Comparison of ENCODE assay signal across 21 cellular contexts in genomic region chr2:156294945-156295580, GRCh38. TPM values are rescaled to one million over a fixed set of nuclear protein-coding genes. Genes with fewer than 3 reads are reported as not detected.
DNase-seq lines count a peak whose midpoint lies in the region; ATAC-seq and TF ChIP-seq lines count a peak whose summit lies in the region.
"Had no signal": no experiment of that assay in that cellular context is flagged by ENCODE, and none has a peak within 500 bp of the region (broad histone marks: within the 10 kb centered on the region; RNA-seq: fewer than 3 reads in every experiment).

No MANE protein-coding gene starts in this region.

- H3K9ac ChIP-seq in mammary epithelial cell (ENCODE audit: insufficient read depth, low read length) (no peak overlapping the region), PC-3 (ENCODE audit: low read length) (no peak overlapping the region)
- H3K9ac ChIP-seq: BLaER1 treated with 17β-estradiol and CSF1 and Interleukin-3, amounts not matched to agents 10 nM and 100 nM had no signal

- H3K27ac Mint-ChIP-seq in stimulated activated effector memory CD8-positive, alpha-beta T cell treated with anti-CD3 and anti-CD28 coated beads, Interleukin-12 subunit alpha, Interleukin-12 subunit beta, amount 100 ng/mL, for 72 hours = no peak overlapping the region

- peaks cover 3% of the 10 kb centered on the region for H3K9me3 Mint-ChIP-seq in stimulated activated effector memory CD8-positive, alpha-beta T cell treated with anti-CD3 and anti-CD28 coated beads, Interleukin-12 subunit alpha, Interleukin-12 subunit beta, amount 100 ng/mL, for 72 hours

- CTCF ChIA-PET in mammary epithelial cell (lab: Charles Lee; ENCODE audit: low non-redundant PET) (interaction anchor here (0.6 kb wide), 1 partner anchor 40 kb away, joined by 7 read pairs; no protein-coding TSS in a partner anchor), PC-3 (lab: Charles Lee) (no interaction called here)

- WGBS in mammary epithelial cell (ENCODE audit: low coverage, missing lambda C conversion rate) = 90% methylated on average over 8 of the region's 8 CpGs

- H2AFZ ChIP-seq in mammary epithelial cell (ENCODE audit: low read depth, low read length) = no peak overlapping the region
- no peak overlapping the region for H2AFZ ChIP-seq in PC-3 (ENCODE audit: low read length)
- H2AFZ ChIP-seq: PC-9 had no signal

- no peaks in the 10 kb centered on the region for H3K9me2 ChIP-seq in PC-3 (replicated peaks; ENCODE audit: low read length)

- no peaks in the 10 kb centered on the region for H3F3A ChIP-seq in PC-3 (ENCODE audit: low read length, unreplicated experiment)

- no peaks in the 10 kb centered on the region for H3K4me1 Mint-ChIP-seq in stimulated activated effector memory CD8-positive, alpha-beta T cell treated with anti-CD3 and anti-CD28 coated beads, Interleukin-12 subunit alpha, Interleukin-12 subunit beta, amount 100 ng/mL, for 72 hours

- TF ChIP-seq POLR2A in breast epithelium (IDR thresholded peaks at IDR 0.05) = no peak

- POLR2A ChIA-PET in PC-3 (lab: Charles Lee; ENCODE audit: unreplicated experiment) = no interaction called here

- H3K27ac ChIP-seq in mammary epithelial cell (ENCODE audit: insufficient read depth, low read depth, low read length) (no peak overlapping the region), breast epithelium (no peak overlapping the region), PC-3 (ENCODE audit: low read length) (no peak overlapping the region), epithelial cell of prostate (peak overlapping the region; percentile 36)
- H3K27ac ChIP-seq: A549; BLaER1 treated with 17β-estradiol and CSF1 and Interleukin-3, amounts not matched to agents 10 nM and 100 nM; HL-60; PC-9; SK-N-MC had no signal

- intact Hi-C loops in mammary epithelial cell (cut with micrococcal nuclease) = no loop called here
- intact Hi-C loops in breast epithelium (cut with DNase I; ENCODE audit: low total_unique reads) = no loop called here
- intact Hi-C loops in PC-3 (cut with micrococcal nuclease) = no loop called here

- H3K4me2 ChIP-seq in mammary epithelial cell (ENCODE audit: insufficient read depth, low read depth, low read length) (no peak overlapping the region), PC-3 (ENCODE audit: low read length) (no peak overlapping the region)
- H3K4me2 ChIP-seq: A549; BLaER1 treated with 17β-estradiol and CSF1 and Interleukin-3, amounts not matched to agents 10 nM and 100 nM; PC-9 had no signal

- no TSS peak for BruUV-seq in mammary epithelial cell (replicated peaks; lab: Mats Ljungman, UMichigan)
- BruUV-seq in PC-3 (replicated peaks; lab: Mats Ljungman, UMichigan) = no TSS peak

- ATAC-seq in PC-3 = peak; percentile 61; the same call in 1 of the 2 replicates
- peak; percentile 62 for ATAC-seq in stimulated activated effector memory CD8-positive, alpha-beta T cell treated with anti-CD3 and anti-CD28 coated beads, Interleukin-12 subunit alpha, Interleukin-12 subunit beta, amount 100 ng/mL, for 72 hours
- ATAC-seq: A549, K562 had no signal

- H3K79me2 ChIP-seq in mammary epithelial cell (ENCODE audit: insufficient read depth, low read length) (no peaks in the 10 kb centered on the region), PC-3 (ENCODE audit: low read length) (no peaks in the 10 kb centered on the region)

- in situ Hi-C loops in mammary epithelial cell (cut with MboI; ENCODE audit: low sequenced_read_pairs in 2 of 2) = no loop called here

- TF ChIP-seq CTCF in mammary epithelial cell (conservative IDR thresholded peaks at IDR 0.05 in 1 of 2, IDR thresholded peaks at IDR 0.05 in 1 of 2; ENCODE audit: extremely low read depth in 1 of 2, insufficient read depth in 1 of 2, low read depth in 1 of 2, low read length in 2 of 2) (no peak), breast epithelium (IDR thresholded peaks at IDR 0.05) (no peak), PC-3 (conservative IDR thresholded peaks at IDR 0.05; ENCODE audit: low read depth, low read length) (no peak)

- H3K4me1 ChIP-seq in mammary epithelial cell (ENCODE audit: insufficient read depth, low read length) = no peaks in the 10 kb centered on the region
- no peaks in the 10 kb centered on the region for H3K4me1 ChIP-seq in breast epithelium
- H3K4me1 ChIP-seq in PC-3 (ENCODE audit: insufficient read depth, low read length) = peaks cover 3% of the 10 kb centered on the region; the same call in 1 of the 2 replicates
- H3K4me1 ChIP-seq: A549; BLaER1 treated with 17β-estradiol and CSF1 and Interleukin-3, amounts not matched to agents 10 nM and 100 nM had no signal

- H3K27me3 ChIP-seq in mammary epithelial cell (ENCODE audit: insufficient read depth, low read length) (no peaks in the 10 kb centered on the region), breast epithelium (no peaks in the 10 kb centered on the region), PC-3 (ENCODE audit: low read length) (no peaks in the 10 kb centered on the region)
- H3K27me3 ChIP-seq: BLaER1 treated with 17β-estradiol and CSF1 and Interleukin-3, amounts not matched to agents 10 nM and 100 nM had no signal

- no peak overlapping the region for H3K4me3 Mint-ChIP-seq in stimulated activated effector memory CD8-positive, alpha-beta T cell treated with anti-CD3 and anti-CD28 coated beads, Interleukin-12 subunit alpha, Interleukin-12 subunit beta, amount 100 ng/mL, for 72 hours

- H3K4me3 ChIP-seq in mammary epithelial cell (replicated peaks in 1 of 3; ENCODE audit: insufficient read depth in 1 of 3, low read depth in 2 of 3, low read length in 3 of 3) = no peak overlapping the region
- H3K4me3 ChIP-seq in breast epithelium = no peak overlapping the region
- H3K4me3 ChIP-seq in PC-3 (ENCODE audit: low read length) = no peak overlapping the region
- H3K4me3 ChIP-seq: A549; BLaER1 treated with 17β-estradiol and CSF1 and Interleukin-3, amounts not matched to agents 10 nM and 100 nM; K562; PC-9; SK-N-MC had no signal

- DNase-seq in mammary epithelial cell = peak; percentile 25
- no peak for DNase-seq in breast epithelium (ENCODE audit: low spot score in 2 of 2)
- peak; percentile 34 for DNase-seq in PC-3
- no peak for DNase-seq in epithelial cell of prostate (ENCODE audit: low read depth, low spot score)
- DNase-seq in stimulated activated effector memory CD8-positive, alpha-beta T cell treated with anti-CD3 and anti-CD28 coated beads, Interleukin-12 subunit alpha, Interleukin-12 subunit beta, amount 100 ng/mL, for 72 hours (ENCODE audit: low spot score in 2 of 2) = no peak
- no peak for DNase-seq in stimulated activated CD8-positive, alpha-beta memory T cell treated with anti-CD3 and anti-CD28 coated beads, Interleukin-4, amount 100 ng/mL, for 48 hours
- no peak for DNase-seq in NOMO-1 treated with DMSO at 0.1 percent for 48 hours (lab: John Stamatoyannopoulos, UW; ENCODE audit: unreplicated experiment)
- DNase-seq in germinal center (ENCODE audit: low spot score) = no peak
- DNase-seq: COR-L47, EL, MV-4-11, NCI-H1417 treated with DMSO at 0.1 percent for 48 hours, NCI-H2029, NCI-H2171 treated with DMSO at 0.1 percent for 48 hours, NCI-H748 treated with DMSO at 0.1 percent for 48 hours, PC-9 had no signal

- H3K9me3 ChIP-seq in mammary epithelial cell (replicated peaks; ENCODE audit: insufficient read depth, low read length) = no peaks in the 10 kb centered on the region
- H3K9me3 ChIP-seq in breast epithelium = no peaks in the 10 kb centered on the region
- H3K9me3 ChIP-seq in PC-3 (ENCODE audit: low read length) = no peaks in the 10 kb centered on the region
- H3K9me3 ChIP-seq: A549 had no signal

- H3K36me3 ChIP-seq in mammary epithelial cell (ENCODE audit: insufficient read depth, low read length) (no peaks in the 10 kb centered on the region), breast epithelium (no peaks in the 10 kb centered on the region), PC-3 (ENCODE audit: low read depth, low read length) (no peaks in the 10 kb centered on the region)
- H3K36me3 ChIP-seq: BLaER1 treated with 17β-estradiol and CSF1 and Interleukin-3, amounts not matched to agents 10 nM and 100 nM had no signal

- no peaks in the 10 kb centered on the region for H4K20me1 ChIP-seq in mammary epithelial cell (ENCODE audit: insufficient read depth, low read length)
- H4K20me1 ChIP-seq in PC-3 (ENCODE audit: low read length) = no peaks in the 10 kb centered on the region
- H4K20me1 ChIP-seq: BLaER1 treated with 17β-estradiol and CSF1 and Interleukin-3, amounts not matched to agents 10 nM and 100 nM had no signal

- no peaks in the 10 kb centered on the region for H3K36me3 Mint-ChIP-seq in stimulated activated effector memory CD8-positive, alpha-beta T cell treated with anti-CD3 and anti-CD28 coated beads, Interleukin-12 subunit alpha, Interleukin-12 subunit beta, amount 100 ng/mL, for 72 hours

- dilution Hi-C loops in mammary epithelial cell (cut with HindIII; ENCODE audit: low sequenced_read_pairs) = no loop called here

RNA-seq across cellular contexts. Expression of gene NR4A2, which starts 37.5 kb away (rescaled TPM):
- total RNA-seq in mammary epithelial cell (1 to 10 TPM in 1 of 2 donors, under 1 TPM in 1; 0.50 to 1.3 TPM), breast epithelium (10 to 100 TPM in 1 of 3 donors, 1 to 10 TPM in 2; 3.8 to 29.4 (median 7.9) TPM), PC-3 (2014; rRNA removed) (12.0 and 13.8 TPM in 2 replicates)
- 0.26 TPM for polyA plus RNA-seq in mammary epithelial cell
- polyA minus RNA-seq in mammary epithelial cell = not detected

Comparison
In these comparisons a context has a peak if more than half of its experiments do, and no peak if none do; other contexts are left out.
1. DNase-seq: peak in mammary epithelial cell (single experiment) and PC-3 (single experiment); none in breast epithelium (0 of 2), epithelial cell of prostate (single experiment), stimulated activated effector memory CD8-positive, alpha-beta T cell treated with anti-CD3 and anti-CD28 coated beads, Interleukin-12 subunit alpha, Interleukin-12 subunit beta, amount 100 ng/mL, for 72 hours (0 of 2), stimulated activated CD8-positive, alpha-beta memory T cell treated with anti-CD3 and anti-CD28 coated beads, Interleukin-4, amount 100 ng/mL, for 48 hours (single experiment), NOMO-1 treated with DMSO at 0.1 percent for 48 hours (single experiment) and germinal center (single experiment).